10 cellular contexts compared by ENCODE assay signal in genomic region chr4:59825104-59825503, GRCh38.
"Had no signal": no experiment of that assay in that cellular context is flagged by ENCODE, and none has a peak within 500 bp of the region (broad histone marks: within the 10 kb centered on the region; RNA-seq: fewer than 3 reads in every experiment).

No MANE protein-coding gene starts in this region.

- H3K27ac ChIP-seq: GM23248, HL-60 had no signal

- H3K36me3 Mint-ChIP-seq: IgD-negative memory B cell had no signal

- H3K4me3 Mint-ChIP-seq: HFFc6, IgD-negative memory B cell had no signal

- ATAC-seq: HCT116, HepG2 had no signal

- H3K4me1 Mint-ChIP-seq: IgD-negative memory B cell had no signal

- H3K4me3 ChIP-seq: GM23248, HAP-1 had no signal

- DNase-seq: GM23248, GOT3, H7, HFFc6, KBM-7 had no signal

- H3K27ac Mint-ChIP-seq: HFFc6, IgD-negative memory B cell had no signal

- H3K27me3 Mint-ChIP-seq: IgD-negative memory B cell had no signal

- H3K9ac ChIP-seq: GM23248 had no signal

- H3K36me3 ChIP-seq: HAP-1 had no signal

- H3K9me3 ChIP-seq: HAP-1 had no signal

- FAIRE-seq: HepG2 had no signal

- H2AFZ ChIP-seq: GM23248 had no signal

- H3K4me1 ChIP-seq: HAP-1 had no signal
